2 cellular contexts compared by ENCODE assay signal in the genomic region with DNA sequence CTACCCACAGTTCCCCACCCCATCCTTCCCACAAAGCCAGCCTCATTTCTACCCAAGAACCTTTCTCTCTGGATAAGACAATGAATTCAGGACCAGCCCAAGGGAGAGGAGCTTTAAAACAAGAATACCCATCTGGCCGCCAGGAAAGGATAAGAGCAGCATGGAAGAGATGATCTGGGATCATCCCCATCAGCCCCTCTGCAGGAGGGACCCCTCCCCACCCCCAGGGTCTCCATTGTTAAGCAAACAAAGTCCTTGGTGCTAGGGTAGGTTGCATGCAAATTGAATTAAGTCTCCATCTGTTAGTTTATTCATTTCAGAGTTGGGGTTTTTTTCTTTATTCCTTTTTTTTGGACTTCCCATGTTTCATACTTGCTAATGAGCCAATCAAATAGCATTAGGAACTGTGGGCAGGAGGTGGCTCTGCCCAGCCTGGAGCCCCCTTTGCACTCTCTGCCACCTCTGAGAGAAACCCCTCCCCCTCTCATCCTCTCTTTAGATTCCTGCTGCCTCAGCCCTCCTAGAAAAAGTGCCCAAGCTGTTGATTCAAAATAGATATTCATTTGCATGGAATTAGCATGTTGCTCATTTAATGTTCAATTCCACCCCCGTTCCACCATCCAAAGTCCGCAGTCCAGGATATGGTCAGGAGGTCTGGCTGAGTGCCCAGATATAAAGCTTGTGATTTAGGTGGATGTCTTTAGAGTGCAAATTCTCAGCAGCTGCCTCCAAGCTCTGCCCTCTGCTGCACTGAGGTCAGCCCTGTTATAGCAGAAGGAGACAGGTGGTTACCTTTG.
TF ChIP-seq lines count a peak whose summit lies in the region.

No MANE protein-coding gene starts in this region.

TF ChIP-seq in liver, 16 proteins besides CTCF, POLR2A, EP300 and RAD21 (continued from another document):
- peak in 1 of 2 donors; percentile 4 for TF ChIP-seq RXRA (IDR thresholded peaks at IDR 0.05)
- TF ChIP-seq, protein P1, sequence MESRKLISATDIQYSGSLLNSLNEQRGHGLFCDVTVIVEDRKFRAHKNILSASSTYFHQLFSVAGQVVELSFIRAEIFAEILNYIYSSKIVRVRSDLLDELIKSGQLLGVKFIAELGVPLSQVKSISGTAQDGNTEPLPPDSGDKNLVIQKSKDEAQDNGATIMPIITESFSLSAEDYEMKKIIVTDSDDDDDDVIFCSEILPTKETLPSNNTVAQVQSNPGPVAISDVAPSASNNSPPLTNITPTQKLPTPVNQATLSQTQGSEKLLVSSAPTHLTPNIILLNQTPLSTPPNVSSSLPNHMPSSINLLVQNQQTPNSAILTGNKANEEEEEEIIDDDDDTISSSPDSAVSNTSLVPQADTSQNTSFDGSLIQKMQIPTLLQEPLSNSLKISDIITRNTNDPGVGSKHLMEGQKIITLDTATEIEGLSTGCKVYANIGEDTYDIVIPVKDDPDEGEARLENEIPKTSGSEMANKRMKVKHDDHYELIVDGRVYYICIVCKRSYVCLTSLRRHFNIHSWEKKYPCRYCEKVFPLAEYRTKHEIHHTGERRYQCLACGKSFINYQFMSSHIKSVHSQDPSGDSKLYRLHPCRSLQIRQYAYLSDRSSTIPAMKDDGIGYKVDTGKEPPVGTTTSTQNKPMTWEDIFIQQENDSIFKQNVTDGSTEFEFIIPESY (IDR thresholded peaks at IDR 0.05) = no peak
- TF ChIP-seq HNF4A (conservative IDR thresholded peaks at IDR 0.05) = peak; percentile 86 to 92
- TF ChIP-seq SP1 (IDR thresholded peaks at IDR 0.05) = peak; percentile 16
- TF ChIP-seq NR2F2 (IDR thresholded peaks at IDR 0.05) = no peak
- TF ChIP-seq JUND (IDR thresholded peaks at IDR 0.05) = no peak
- TF ChIP-seq, protein P2, sequence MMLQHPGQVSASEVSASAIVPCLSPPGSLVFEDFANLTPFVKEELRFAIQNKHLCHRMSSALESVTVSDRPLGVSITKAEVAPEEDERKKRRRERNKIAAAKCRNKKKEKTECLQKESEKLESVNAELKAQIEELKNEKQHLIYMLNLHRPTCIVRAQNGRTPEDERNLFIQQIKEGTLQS (IDR thresholded peaks at IDR 0.05) = no peak
- no peak for TF ChIP-seq GABPA (IDR thresholded peaks at IDR 0.05 in 1 of 2, conservative IDR thresholded peaks at IDR 0.05 in 1 of 2)
- TF ChIP-seq, protein P3, sequence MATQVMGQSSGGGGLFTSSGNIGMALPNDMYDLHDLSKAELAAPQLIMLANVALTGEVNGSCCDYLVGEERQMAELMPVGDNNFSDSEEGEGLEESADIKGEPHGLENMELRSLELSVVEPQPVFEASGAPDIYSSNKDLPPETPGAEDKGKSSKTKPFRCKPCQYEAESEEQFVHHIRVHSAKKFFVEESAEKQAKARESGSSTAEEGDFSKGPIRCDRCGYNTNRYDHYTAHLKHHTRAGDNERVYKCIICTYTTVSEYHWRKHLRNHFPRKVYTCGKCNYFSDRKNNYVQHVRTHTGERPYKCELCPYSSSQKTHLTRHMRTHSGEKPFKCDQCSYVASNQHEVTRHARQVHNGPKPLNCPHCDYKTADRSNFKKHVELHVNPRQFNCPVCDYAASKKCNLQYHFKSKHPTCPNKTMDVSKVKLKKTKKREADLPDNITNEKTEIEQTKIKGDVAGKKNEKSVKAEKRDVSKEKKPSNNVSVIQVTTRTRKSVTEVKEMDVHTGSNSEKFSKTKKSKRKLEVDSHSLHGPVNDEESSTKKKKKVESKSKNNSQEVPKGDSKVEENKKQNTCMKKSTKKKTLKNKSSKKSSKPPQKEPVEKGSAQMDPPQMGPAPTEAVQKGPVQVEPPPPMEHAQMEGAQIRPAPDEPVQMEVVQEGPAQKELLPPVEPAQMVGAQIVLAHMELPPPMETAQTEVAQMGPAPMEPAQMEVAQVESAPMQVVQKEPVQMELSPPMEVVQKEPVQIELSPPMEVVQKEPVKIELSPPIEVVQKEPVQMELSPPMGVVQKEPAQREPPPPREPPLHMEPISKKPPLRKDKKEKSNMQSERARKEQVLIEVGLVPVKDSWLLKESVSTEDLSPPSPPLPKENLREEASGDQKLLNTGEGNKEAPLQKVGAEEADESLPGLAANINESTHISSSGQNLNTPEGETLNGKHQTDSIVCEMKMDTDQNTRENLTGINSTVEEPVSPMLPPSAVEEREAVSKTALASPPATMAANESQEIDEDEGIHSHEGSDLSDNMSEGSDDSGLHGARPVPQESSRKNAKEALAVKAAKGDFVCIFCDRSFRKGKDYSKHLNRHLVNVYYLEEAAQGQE (IDR thresholded peaks at IDR 0.05) = no peak
- no peak for TF ChIP-seq FOXA1 (IDR thresholded peaks at IDR 0.05)

TF ChIP-seq in HepG2, 621 proteins besides CTCF, POLR2A, EP300 and RAD21 (continued from another document):
- TF ChIP-seq, protein P4, sequence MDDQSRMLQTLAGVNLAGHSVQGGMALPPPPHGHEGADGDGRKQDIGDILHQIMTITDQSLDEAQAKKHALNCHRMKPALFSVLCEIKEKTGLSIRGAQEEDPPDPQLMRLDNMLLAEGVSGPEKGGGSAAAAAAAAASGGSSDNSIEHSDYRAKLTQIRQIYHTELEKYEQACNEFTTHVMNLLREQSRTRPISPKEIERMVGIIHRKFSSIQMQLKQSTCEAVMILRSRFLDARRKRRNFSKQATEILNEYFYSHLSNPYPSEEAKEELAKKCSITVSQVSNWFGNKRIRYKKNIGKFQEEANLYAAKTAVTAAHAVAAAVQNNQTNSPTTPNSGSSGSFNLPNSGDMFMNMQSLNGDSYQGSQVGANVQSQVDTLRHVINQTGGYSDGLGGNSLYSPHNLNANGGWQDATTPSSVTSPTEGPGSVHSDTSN (CRISPR knock-in tag; IDR thresholded peaks at IDR 0.05; ENCODE audit: borderline replicate concordance) = no peak
